Comparison of ENCODE assay signal across 22 cellular contexts in genomic region chr2:148970393-148970792, GRCh38.
DNase-seq lines count a peak whose midpoint lies in the region; ATAC-seq, FAIRE-seq and TF ChIP-seq lines count a peak whose summit lies in the region.
"Had no signal": no experiment of that assay in that cellular context is flagged by ENCODE, and none has a peak within 500 bp of the region (broad histone marks: within the 10 kb centered on the region; RNA-seq: fewer than 3 reads in every experiment).

No MANE protein-coding gene starts in this region.

- H3K27ac Mint-ChIP-seq in glutamatergic neuron (ENCODE audit: unreplicated experiment): peak overlapping the region; percentile 91
- H3K27ac Mint-ChIP-seq: CD4-positive, CD25-positive, alpha-beta regulatory T cell had no signal

- peak overlapping the region; percentile 85 for H3K4me3 Mint-ChIP-seq in glutamatergic neuron (ENCODE audit: unreplicated experiment)
- H3K4me3 Mint-ChIP-seq: CD4-positive, CD25-positive, alpha-beta regulatory T cell had no signal

- peaks cover 79% of the 10 kb centered on the region for H3K4me1 Mint-ChIP-seq in glutamatergic neuron (ENCODE audit: low read depth, unreplicated experiment)

- no peak overlapping the region for H3K9ac ChIP-seq in GM12878 (ENCODE audit: control insufficient read depth, insufficient read depth, low read length)
- H3K9ac ChIP-seq: BLaER1 had no signal

- peaks cover 11% of the 10 kb centered on the region; the same call in 1 of the 2 replicates for H3K4me1 ChIP-seq in GM12878 (ENCODE audit: control insufficient read depth, insufficient read depth, low read length)
- peaks cover 49 to 62% of the 10 kb centered on the region in 2 experiments for H3K4me1 ChIP-seq in neutrophil (ENCODE audit: control insufficient read depth in 1 of 2, insufficient read depth in 1 of 2, low read depth in 1 of 2, low read length in 1 of 2)

- H3K27me3 ChIP-seq in GM12878 (replicated peaks in 1 of 2; ENCODE audit: control insufficient read depth in 2 of 2, insufficient read depth in 2 of 2, low read length in 1 of 2) (no peaks in the 10 kb centered on the region), neutrophil (no peaks in the 10 kb centered on the region)
- H3K27me3 ChIP-seq: BLaER1, MG63 had no signal

- H3K36me3 ChIP-seq in GM12878 (ENCODE audit: control insufficient read depth in 2 of 2, insufficient read depth in 2 of 2, low read length in 1 of 2): no peaks in the 10 kb centered on the region
- H3K36me3 ChIP-seq in neutrophil: no peaks in the 10 kb centered on the region
- H3K36me3 ChIP-seq: MG63 had no signal

- intact Hi-C loops in GM12878 (cut with micrococcal nuclease; ENCODE audit: unreplicated experiment): no loop called here
- intact Hi-C loops in Right ventricle myocardium superior (cut with DNase I): no loop called here

- no peaks in the 10 kb centered on the region for H3K79me2 ChIP-seq in GM12878 (ENCODE audit: control insufficient read depth, insufficient read depth, low read length)

- CTCF ChIA-PET in GM12878 (lab: Yijun Ruan, JAX): interaction anchor here (0.9 to 1.5 kb wide), 4 partner anchors 8 to 47 kb away, joined by 3 to 5 read pairs (median 4); no protein-coding TSS in a partner anchor

- no peaks in the 10 kb centered on the region for H4K20me1 ChIP-seq in GM12878 (ENCODE audit: control insufficient read depth, insufficient read depth)
- H4K20me1 ChIP-seq: BLaER1 had no signal

- no peak overlapping the region for H3K4me3 ChIP-seq in GM12865 (ENCODE audit: low read depth, low read length)
- H3K4me3 ChIP-seq in GM12878: no peak overlapping the region
- no peak overlapping the region for H3K4me3 ChIP-seq in neutrophil (ENCODE audit: low read depth in 1 of 2, low read length in 1 of 2)
- H3K4me3 ChIP-seq: BLaER1, MG63 had no signal

- no peaks in the 10 kb centered on the region for H3K9me3 ChIP-seq in GM12878 (replicated peaks; ENCODE audit: control insufficient read depth, insufficient read depth, low read length)
- no peaks in the 10 kb centered on the region for H3K9me3 ChIP-seq in neutrophil
- H3K9me3 ChIP-seq: BLaER1, MG63 had no signal

- TF ChIP-seq POLR2A in GM12878 (IDR thresholded peaks at IDR 0.05; ENCODE audit: low read depth, low read length) (no peak), GM12892 (IDR thresholded peaks at IDR 0.05; ENCODE audit: low read depth, low read length) (no peak)

- TF ChIP-seq CTCF in GM12865 (IDR thresholded peaks at IDR 0.05; ENCODE audit: insufficient read depth, low read depth, low read length, missing control alignments) (no peak), GM12878 (IDR thresholded peaks at IDR 0.05 in 2 of 3, conservative IDR thresholded peaks at IDR 0.05 in 1 of 3; ENCODE audit: control insufficient read depth in 2 of 3, extremely low read depth in 1 of 3, insufficient read depth in 1 of 3, low read depth in 3 of 3, low read length in 3 of 3) (no peak), glutamatergic neuron (IDR thresholded peaks at IDR 0.05; ENCODE audit: partially characterized antibody, unreplicated experiment) (no peak), neutrophil (IDR thresholded peaks at IDR 0.05) (no peak)

- 63% methylated on average over 2 of the region's 2 CpGs for WGBS in GM12878 (ENCODE audit: insufficient coverage, insufficient replicate concordance, low lambda C conversion rate, missing lambda C conversion rate)

- no peak for TF ChIP-seq RAD21 in GM12878 (IDR thresholded peaks at IDR 0.05; ENCODE audit: insufficient read depth, low read depth, low read length)

- in situ Hi-C loops in GM12878 (cut with MboI): no loop called here

- SMC1A ChIA-PET in GM12878 (lab: Charles Lee; ENCODE audit: uncharacterized antibody, unreplicated experiment): interaction anchor here (0.6 to 2.9 kb wide), 5 partner anchors 9 to 1167 kb away, joined by 3 to 10 read pairs (median 3); no protein-coding TSS in a partner anchor

- FAIRE-seq in GM12878 (lab: Jason Lieb, UNC) (no peak), GM12892 (lab: Jason Lieb, UNC) (no peak)
- FAIRE-seq: A204.1 had no signal

- POLR2A ChIA-PET in GM12878 (lab: Charles Lee): no interaction called here

- H3K9me3 Mint-ChIP-seq in glutamatergic neuron (ENCODE audit: unreplicated experiment): peaks cover 24% of the 10 kb centered on the region
- H3K9me3 Mint-ChIP-seq: CD4-positive, CD25-positive, alpha-beta regulatory T cell had no signal

- RAD21 ChIA-PET in GM12878 (lab: Charles Lee; ENCODE audit: unreplicated experiment): interaction anchor here (0.8 kb wide), 2 partner anchors 50 to 357 kb away, joined by 3 to 4 read pairs; no protein-coding TSS in a partner anchor

- ATAC-seq in GM12878 (peak; percentile 17; the same call in 2 of the 3 replicates), Right ventricle myocardium superior (ENCODE audit: poor library complexity) (no peak), HG03175 (IDR thresholded peaks at IDR 0.05; ENCODE audit: unreplicated experiment) (no peak)
- ATAC-seq: Panc1 had no signal

- peaks cover 5% of the 10 kb centered on the region for H3K27me3 Mint-ChIP-seq in glutamatergic neuron (ENCODE audit: unreplicated experiment)
- H3K27me3 Mint-ChIP-seq: CD4-positive, CD25-positive, alpha-beta regulatory T cell had no signal

- H3K27ac ChIP-seq in GM12878 (ENCODE audit: control insufficient read depth, insufficient read depth) (no peak overlapping the region), neutrophil (peak overlapping the region; percentile 11)
- H3K27ac ChIP-seq: BLaER1, RWPE1 had no signal

- peak overlapping the region; percentile 50 for H2AFZ ChIP-seq in GM12878 (ENCODE audit: control insufficient read depth, low read depth, low read length)

- H3K36me3 Mint-ChIP-seq in glutamatergic neuron (ENCODE audit: unreplicated experiment): no peaks in the 10 kb centered on the region

- DNase-seq in GM12865 (ENCODE audit: low read depth) (peak; percentile 14), GM12878 (ENCODE audit: low read depth, low spot score) (no peak), glutamatergic neuron (no peak), Right ventricle myocardium superior (no peak), GM12892 (ENCODE audit: insufficient read length) (no peak)
- DNase-seq: CD4-positive, CD25-positive, alpha-beta regulatory T cell; DMS153; DND-41; GOT3; HCEC 1CT; KG1; MG63; NCI-H2029; NCI-H446 treated with DMSO at 0.1 percent for 48 hours; NCI-H526; SHP77 treated with DMSO at 0.1 percent for 48 hours had no signal

- H3K4me2 ChIP-seq in GM12878 (ENCODE audit: control insufficient read depth, insufficient read depth): no peak overlapping the region
- H3K4me2 ChIP-seq: BLaER1 had no signal

- TF ChIP-seq EP300 in GM12878 (IDR thresholded peaks at IDR 0.05; ENCODE audit: borderline replicate concordance in 1 of 2, control insufficient read depth in 1 of 2, low read depth in 2 of 2, low read length in 2 of 2): no peak

- BruUV-seq in GM12878 (replicated peaks; lab: Mats Ljungman, UMichigan): no TSS peak

TF ChIP-seq in GM12878, 131 proteins besides CTCF, POLR2A, EP300 and RAD21:
- TF ChIP-seq SPI1 (IDR thresholded peaks at IDR 0.05; ENCODE audit: borderline replicate concordance, insufficient read depth, low read depth, low read length) (0 out of 2 replicates have a peak, but pooled peaks have one; percentile 3), CHD2 (IDR thresholded peaks at IDR 0.05; ENCODE audit: borderline replicate concordance, low read depth, low read length) (no peak), ZBTB4 (CRISPR knock-in tag; IDR thresholded peaks at IDR 0.05) (no peak), EGR1 (IDR thresholded peaks at IDR 0.05; ENCODE audit: borderline replicate concordance in 1 of 2, low read depth in 2 of 2, low read length in 2 of 2) (no peak), JUNB (IDR thresholded peaks at IDR 0.05) (no peak)
